In the genomic region with DNA sequence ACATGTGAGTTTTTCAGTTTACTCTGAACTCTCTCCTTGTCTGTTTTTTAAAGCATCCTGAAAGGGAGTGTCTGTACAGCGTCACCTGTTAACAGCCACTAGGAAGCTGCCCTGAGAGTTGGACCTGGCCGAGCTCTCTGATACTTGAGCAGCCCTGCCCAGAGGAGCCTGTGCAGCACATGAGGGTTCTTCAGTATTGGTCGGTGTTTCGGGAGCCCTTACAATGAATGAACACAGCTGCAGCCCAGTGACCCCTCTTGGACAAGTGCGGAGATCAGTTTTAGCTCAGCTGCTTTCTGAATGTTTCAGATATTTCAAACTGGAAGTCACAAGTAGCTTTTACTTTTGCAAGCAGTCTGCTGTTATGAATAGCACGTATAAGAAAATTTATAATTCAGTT, we compare ENCODE assay signal across 20 cellular contexts.
"Had no signal": no experiment of that assay in that cellular context is flagged by ENCODE, and none has a peak within 500 bp of the region (broad histone marks: within the 10 kb centered on the region; RNA-seq: fewer than 3 reads in every experiment).

No MANE protein-coding gene starts in this region.

- ATAC-seq: activated naive CD8-positive, alpha-beta T cell treated with anti-CD3 and anti-CD28 coated beads, Interleukin-2, amount 50 U/mL, for 24 hours; left lung; naive thymus-derived CD8-positive, alpha-beta T cell had no signal

- DNase-seq: activated CD4-positive, alpha-beta T cell treated with anti-CD3 and anti-CD28 coated beads for 1 hour; activated CD8-positive, alpha-beta memory T cell treated with anti-CD3 and anti-CD28 coated beads for 24 hours; activated CD8-positive, alpha-beta memory T cell treated with anti-CD3 and anti-CD28 coated beads, Interleukin-2, amount 50 U/mL, for 48 hours; activated effector memory CD4-positive, alpha-beta T cell treated with Interleukin-2 at 50 U/mL for 16 hours; activated naive CD4-positive, alpha-beta T cell treated with anti-CD3 and anti-CD28 coated beads, Interleukin-2, amount 10 ng/mL, durations not matched to agents 7 days and 5 days; activated naive CD8-positive, alpha-beta T cell treated with anti-CD3 and anti-CD28 coated beads, Interleukin-2, amount 50 U/mL, for 24 hours; activated T-cell treated with anti-CD3 and anti-CD28 coated beads, Interleukin-2, amount 50 U/mL, for 48 hours; anterior cingulate cortex; colonic mucosa; erythroblast; head of caudate nucleus; left lung; naive thymus-derived CD8-positive, alpha-beta T cell; stimulated activated CD8-positive, alpha-beta memory T cell treated with anti-CD3 and anti-CD28 coated beads, Interleukin-4, amount 100 ng/mL, for 48 hours; stimulated activated naive CD4-positive, alpha-beta T cell treated with Interleukin-2 at 50 U/mL for 16 hours; thyroid gland had no signal

- H3K36me3 ChIP-seq: colonic mucosa, left lung, thyroid gland, vagina had no signal

- H3K4me3 Mint-ChIP-seq: activated naive CD4-positive, alpha-beta T cell treated with anti-CD3 and anti-CD28 coated beads, Interleukin-2, amount 10 ng/mL, durations not matched to agents 7 days and 5 days; activated naive CD8-positive, alpha-beta T cell treated with anti-CD3 and anti-CD28 coated beads, Interleukin-2, amount 50 U/mL, for 24 hours; brain; central memory CD8-positive, alpha-beta T cell; naive thymus-derived CD8-positive, alpha-beta T cell; T-helper 1 cell treated with Interleukin-12 subunit alpha and Interleukin-12 subunit beta and Interleukin-4 antibody, amounts not matched to agents 30 μg/mL and 1 μg/mL, for 36 hours had no signal

- H3K9me3 ChIP-seq: colonic mucosa, left lung, thyroid gland, vagina had no signal

- H3K27me3 Mint-ChIP-seq: activated naive CD8-positive, alpha-beta T cell treated with anti-CD3 and anti-CD28 coated beads, Interleukin-2, amount 50 U/mL, for 24 hours; central memory CD8-positive, alpha-beta T cell; naive thymus-derived CD8-positive, alpha-beta T cell had no signal

- H3K27ac Mint-ChIP-seq: activated naive CD4-positive, alpha-beta T cell treated with anti-CD3 and anti-CD28 coated beads, Interleukin-2, amount 10 ng/mL, durations not matched to agents 7 days and 5 days; activated naive CD8-positive, alpha-beta T cell treated with anti-CD3 and anti-CD28 coated beads, Interleukin-2, amount 50 U/mL, for 24 hours; T-helper 1 cell treated with Interleukin-12 subunit alpha and Interleukin-12 subunit beta and Interleukin-4 antibody, amounts not matched to agents 30 μg/mL and 1 μg/mL, for 36 hours had no signal

- H3K4me1 ChIP-seq: colonic mucosa had no signal

- H3K4me3 ChIP-seq: colonic mucosa, left lung, thyroid gland, vagina had no signal

- H3K27ac ChIP-seq: colonic mucosa, left lung, thyroid gland, vagina had no signal

- H3K9me3 Mint-ChIP-seq: activated naive CD4-positive, alpha-beta T cell treated with anti-CD3 and anti-CD28 coated beads, Interleukin-2, amount 10 ng/mL, durations not matched to agents 7 days and 5 days; activated naive CD8-positive, alpha-beta T cell treated with anti-CD3 and anti-CD28 coated beads, Interleukin-2, amount 50 U/mL, for 24 hours; central memory CD8-positive, alpha-beta T cell; naive thymus-derived CD8-positive, alpha-beta T cell; T-helper 1 cell treated with Interleukin-12 subunit alpha and Interleukin-12 subunit beta and Interleukin-4 antibody, amounts not matched to agents 30 μg/mL and 1 μg/mL, for 36 hours had no signal

- H3K27me3 ChIP-seq: colonic mucosa, left lung, thyroid gland, vagina had no signal
